11 cellular contexts compared by ENCODE assay signal in the genomic region with DNA sequence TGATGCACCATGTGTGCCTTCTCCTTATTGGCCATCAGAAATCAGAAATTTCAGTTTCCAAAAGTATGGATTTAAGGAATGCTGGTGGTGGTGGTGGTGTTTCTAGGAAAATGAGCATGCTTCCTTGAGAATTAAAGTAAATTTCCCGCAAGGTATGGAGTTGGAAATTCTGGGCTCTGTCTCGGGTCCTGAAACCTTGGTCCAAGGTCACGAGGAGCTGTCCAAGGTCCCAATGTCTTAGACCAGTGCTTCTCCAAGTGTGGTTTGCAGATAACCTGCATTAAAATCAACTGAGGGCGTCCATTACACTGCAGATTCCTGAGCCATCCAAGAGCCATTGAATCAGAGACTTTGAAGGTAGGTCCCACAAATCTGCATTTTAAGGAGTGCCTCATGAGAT.
DNase-seq lines count a peak whose midpoint lies in the region; ATAC-seq, FAIRE-seq and TF ChIP-seq lines count a peak whose summit lies in the region.
"Had no signal": no experiment of that assay in that cellular context is flagged by ENCODE, and none has a peak within 500 bp of the region (broad histone marks: within the 10 kb centered on the region; RNA-seq: fewer than 3 reads in every experiment).

No MANE protein-coding gene starts in this region.

- no peaks in the 10 kb centered on the region for H3K79me2 ChIP-seq in keratinocyte (ENCODE audit: control insufficient read depth, insufficient read depth, low read length)

- peak; percentile 34 for FAIRE-seq in keratinocyte (lab: Jason Lieb, UNC)
- FAIRE-seq: colon had no signal

- H3K9me3 ChIP-seq in keratinocyte (ENCODE audit: control insufficient read depth, low read depth, low read length) = no peaks in the 10 kb centered on the region

- in situ Hi-C loops in KBM-7 (cut with MboI; ENCODE audit: low pct_unique_long_range_greater_than_20kb, low sequenced_read_pairs) = no loop called here

- TF ChIP-seq CTCF in Calu3 (IDR thresholded peaks at IDR 0.05; ENCODE audit: unreplicated experiment) (no peak), keratinocyte (optimal IDR thresholded peaks at IDR 0.05 in 1 of 3, IDR thresholded peaks at IDR 0.05 in 1 of 3, conservative IDR thresholded peaks at IDR 0.05 in 1 of 3; ENCODE audit: extremely low read depth in 1 of 3, insufficient read depth in 2 of 3, low read length in 3 of 3) (no peak), glutamatergic neuron (IDR thresholded peaks at IDR 0.05; ENCODE audit: partially characterized antibody, unreplicated experiment) (no peak)

- no peaks in the 10 kb centered on the region for H3K36me3 ChIP-seq in keratinocyte (ENCODE audit: control insufficient read depth in 2 of 2, extremely low read depth in 1 of 2, insufficient read depth in 2 of 2, low read length in 2 of 2)

- DNase-seq in Calu3 = peak; percentile 23
- DNase-seq in KBM-7 = peak; percentile 49
- DNase-seq in activated CD4-positive, alpha-beta memory T cell treated with anti-CD3 and anti-CD28 coated beads for 36 hours = peak; percentile 28
- no peak for DNase-seq in keratinocyte (ENCODE audit: low read depth, low spot score)
- DNase-seq in cerebellar cortex (ENCODE audit: low spot score) = no peak
- no peak for DNase-seq in globus pallidus (ENCODE audit: low spot score)
- no peak for DNase-seq in glutamatergic neuron
- DNase-seq: natural killer cell had no signal

- H4K20me1 ChIP-seq in keratinocyte (ENCODE audit: control insufficient read depth, extremely low read depth, insufficient read depth, low read length) = no peaks in the 10 kb centered on the region

- H3K36me3 Mint-ChIP-seq in Calu3 (ENCODE audit: insufficient read depth, unreplicated experiment) = peaks cover 11% of the 10 kb centered on the region
- H3K36me3 Mint-ChIP-seq in activated CD4-positive, alpha-beta memory T cell treated with anti-CD3 and anti-CD28 coated beads for 36 hours = no peaks in the 10 kb centered on the region
- H3K36me3 Mint-ChIP-seq in glutamatergic neuron (ENCODE audit: unreplicated experiment) = no peaks in the 10 kb centered on the region
- H3K36me3 Mint-ChIP-seq: natural killer cell had no signal

- H3K9ac ChIP-seq in keratinocyte (ENCODE audit: control insufficient read depth, extremely low read depth, insufficient read depth, low read length) = no peak overlapping the region

- no peak overlapping the region for H3K4me2 ChIP-seq in keratinocyte (ENCODE audit: control insufficient read depth, extremely low read depth, insufficient read depth, low read depth, low read length)

- H3K4me3 ChIP-seq in keratinocyte (ENCODE audit: control insufficient read depth in 2 of 3, extremely low read depth in 1 of 3, insufficient read depth in 2 of 3, low read depth in 1 of 3, low read length in 3 of 3) = no peak overlapping the region

- BruUV-seq in Calu3 (replicated peaks; lab: Mats Ljungman, UMichigan) = no TSS peak

- no peak overlapping the region for H3K4me3 Mint-ChIP-seq in Calu3 (ENCODE audit: low read depth, unreplicated experiment)
- H3K4me3 Mint-ChIP-seq in activated CD4-positive, alpha-beta memory T cell treated with anti-CD3 and anti-CD28 coated beads for 36 hours = no peak overlapping the region
- H3K4me3 Mint-ChIP-seq in glutamatergic neuron (ENCODE audit: unreplicated experiment) = no peak overlapping the region
- H3K4me3 Mint-ChIP-seq: natural killer cell; stimulated activated naive CD8-positive, alpha-beta T cell treated with anti-CD3 and anti-CD28 coated beads, Interleukin-15, Interleukin-2, amounts not matched to agents 100 ng/mL and 50 ng/mL, for 24 hours had no signal

- intact Hi-C loops in Calu3 (cut with micrococcal nuclease; ENCODE audit: unreplicated experiment) = no loop called here
- intact Hi-C loops in activated CD4-positive, alpha-beta memory T cell treated with anti-CD3 and anti-CD28 coated beads for 36 hours (cut with micrococcal nuclease) = no loop called here

- no peak overlapping the region for H3K27ac ChIP-seq in keratinocyte (ENCODE audit: control insufficient read depth, insufficient read depth, low read length)

- CTCF ChIA-PET in Calu3 (lab: Charles Lee) = interaction anchor here (0.6 kb wide), 1 partner anchor 255 kb away, joined by 3 read pairs; no protein-coding TSS in a partner anchor
- CTCF ChIA-PET in activated CD4-positive, alpha-beta memory T cell treated with anti-CD3 and anti-CD28 coated beads for 36 hours (lab: Charles Lee) = interaction anchor here (0.8 to 1.3 kb wide), 4 partner anchors 17 to 254 kb away, joined by 3 to 4 read pairs (median 4); no protein-coding TSS in a partner anchor

- POLR2A ChIA-PET in activated CD4-positive, alpha-beta memory T cell treated with anti-CD3 and anti-CD28 coated beads for 36 hours (lab: Charles Lee) = no interaction called here

- peaks cover 6% of the 10 kb centered on the region for H3K4me1 ChIP-seq in keratinocyte (ENCODE audit: control insufficient read depth, extremely low read depth, insufficient read depth, low read length)

- no peak for ATAC-seq in HG03045 (IDR thresholded peaks at IDR 0.05; ENCODE audit: unreplicated experiment)
- ATAC-seq: natural killer cell had no signal

- no peak overlapping the region for H2AFZ ChIP-seq in keratinocyte (ENCODE audit: control insufficient read depth, low read length)

- H3K27ac Mint-ChIP-seq in Calu3 (ENCODE audit: unreplicated experiment) (no peak overlapping the region), glutamatergic neuron (ENCODE audit: unreplicated experiment) (no peak overlapping the region)
- no peak overlapping the region for H3K27ac Mint-ChIP-seq in activated CD4-positive, alpha-beta memory T cell treated with anti-CD3 and anti-CD28 coated beads for 36 hours
- H3K27ac Mint-ChIP-seq: natural killer cell; stimulated activated naive CD8-positive, alpha-beta T cell treated with anti-CD3 and anti-CD28 coated beads, Interleukin-15, Interleukin-2, amounts not matched to agents 100 ng/mL and 50 ng/mL, for 24 hours had no signal

- H3K27me3 Mint-ChIP-seq in Calu3 (ENCODE audit: unreplicated experiment) (no peaks in the 10 kb centered on the region), glutamatergic neuron (ENCODE audit: unreplicated experiment) (peaks cover 7% of the 10 kb centered on the region)
- peaks cover 21% of the 10 kb centered on the region for H3K27me3 Mint-ChIP-seq in activated CD4-positive, alpha-beta memory T cell treated with anti-CD3 and anti-CD28 coated beads for 36 hours

- H3K4me1 Mint-ChIP-seq in Calu3 (ENCODE audit: low read depth, unreplicated experiment) (peaks cover 38% of the 10 kb centered on the region), glutamatergic neuron (ENCODE audit: low read depth, unreplicated experiment) (no peaks in the 10 kb centered on the region)
- H3K4me1 Mint-ChIP-seq in activated CD4-positive, alpha-beta memory T cell treated with anti-CD3 and anti-CD28 coated beads for 36 hours (ENCODE audit: low read depth) = peaks cover 6% of the 10 kb centered on the region

- H3K9me3 Mint-ChIP-seq in Calu3 (ENCODE audit: low read depth, unreplicated experiment) = no peaks in the 10 kb centered on the region
- no peaks in the 10 kb centered on the region for H3K9me3 Mint-ChIP-seq in activated CD4-positive, alpha-beta memory T cell treated with anti-CD3 and anti-CD28 coated beads for 36 hours
- no peaks in the 10 kb centered on the region for H3K9me3 Mint-ChIP-seq in glutamatergic neuron (ENCODE audit: unreplicated experiment)
- H3K9me3 Mint-ChIP-seq: stimulated activated naive CD8-positive, alpha-beta T cell treated with anti-CD3 and anti-CD28 coated beads, Interleukin-15, Interleukin-2, amounts not matched to agents 100 ng/mL and 50 ng/mL, for 24 hours had no signal

- no peaks in the 10 kb centered on the region for H3K27me3 ChIP-seq in keratinocyte (ENCODE audit: control insufficient read depth, extremely low read depth, insufficient read depth, low read length)

- H3K9me1 ChIP-seq in keratinocyte (ENCODE audit: control insufficient read depth, extremely low read depth, insufficient read depth, low read length) = no peaks in the 10 kb centered on the region

- dilution Hi-C loops in keratinocyte (cut with MboI; ENCODE audit: extremely low pct_ligation_motif_present, low sequenced_read_pairs) = no loop called here

Comparison
In these comparisons a context has a peak if more than half of its experiments do, and no peak if none do; other contexts are left out.
1. DNase-seq: peak in Calu3 (single experiment), KBM-7 (single experiment) and activated CD4-positive, alpha-beta memory T cell treated with anti-CD3 and anti-CD28 coated beads for 36 hours (single experiment); none in keratinocyte (single experiment), cerebellar cortex (single experiment), globus pallidus (single experiment) and glutamatergic neuron (single experiment).